Comparison of ENCODE assay signal across 25 cellular contexts in genomic region chr5:30839956-30840355, GRCh38.
"Had no signal": no experiment of that assay in that cellular context is flagged by ENCODE, and none has a peak within 500 bp of the region (broad histone marks: within the 10 kb centered on the region; RNA-seq: fewer than 3 reads in every experiment).

No MANE protein-coding gene starts in this region.

- H3K36me3 Mint-ChIP-seq: activated naive CD4-positive, alpha-beta T cell treated with anti-CD3 and anti-CD28 coated beads, Interleukin-2, amount 50 U/mL, for 72 hours; WTC11 had no signal

- H3K4me1 Mint-ChIP-seq: activated naive CD8-positive, alpha-beta T cell treated with anti-CD3 and anti-CD28 coated beads, Interleukin-2, amount 50 U/mL, for 24 hours; T-helper 17 cell had no signal

- DNase-seq: activated CD4-positive, alpha-beta T cell treated with anti-CD3 and anti-CD28 coated beads for 48 hours; activated CD4-positive, alpha-beta T cell treated with anti-CD3 and anti-CD28 coated beads, Interleukin-2, amount 50 U/mL, for 4 hours; activated CD4-positive, CD25-positive, alpha-beta regulatory T cell treated with anti-CD3 and anti-CD28 coated beads, Interleukin-2, amount 50 U/mL, for 72 hours; activated CD8-positive, alpha-beta memory T cell treated with anti-CD3 and anti-CD28 coated beads, Interleukin-2, amount 50 U/mL, for 48 hours; activated CD8-positive, alpha-beta T cell treated with anti-CD3 and anti-CD28 coated beads, Interleukin-2, amount 10 ng/mL, durations not matched to agents 7 days and 5 days; activated naive CD8-positive, alpha-beta T cell treated with anti-CD3 and anti-CD28 coated beads, Interleukin-2, amount 50 U/mL, for 24 hours; activated T-cell treated with anti-CD3 and anti-CD28 coated beads, Interleukin-2, amount 50 U/mL, for 1 hour; amniotic stem cell; body of pancreas; Karpas-422; NCI-H1105 treated with DMSO at 0.1 percent for 48 hours; NCI-H1436 treated with DMSO at 0.1 percent for 48 hours; NCI-H187; NCI-H2081; NCI-H510A treated with DMSO at 0.1 percent for 48 hours; NCI-H69; Peyer's patch; SHP77 treated with DMSO at 0.1 percent for 48 hours; T-helper 17 cell; T-helper 9 cell had no signal

- H3K9me3 ChIP-seq: ascending aorta, body of pancreas, Peyer's patch had no signal

- H3K4me3 Mint-ChIP-seq: activated CD8-positive, alpha-beta T cell treated with anti-CD3 and anti-CD28 coated beads, Interleukin-2, amount 10 ng/mL, durations not matched to agents 7 days and 5 days; activated naive CD8-positive, alpha-beta T cell treated with anti-CD3 and anti-CD28 coated beads, Interleukin-2, amount 50 U/mL, for 24 hours; T-helper 17 cell; WTC11 had no signal

- ATAC-seq: activated CD8-positive, alpha-beta T cell treated with anti-CD3 and anti-CD28 coated beads, Interleukin-2, amount 10 ng/mL, durations not matched to agents 7 days and 5 days; activated naive CD4-positive, alpha-beta T cell treated with anti-CD3 and anti-CD28 coated beads, Interleukin-2, amount 50 U/mL, for 72 hours; activated naive CD8-positive, alpha-beta T cell treated with anti-CD3 and anti-CD28 coated beads, Interleukin-2, amount 50 U/mL, for 24 hours; body of pancreas; K562; T-helper 17 cell; WTC11 had no signal

- H3K27ac Mint-ChIP-seq: activated CD8-positive, alpha-beta T cell treated with anti-CD3 and anti-CD28 coated beads, Interleukin-2, amount 10 ng/mL, durations not matched to agents 7 days and 5 days; activated naive CD4-positive, alpha-beta T cell treated with anti-CD3 and anti-CD28 coated beads, Interleukin-2, amount 50 U/mL, for 72 hours; activated naive CD8-positive, alpha-beta T cell treated with anti-CD3 and anti-CD28 coated beads, Interleukin-2, amount 50 U/mL, for 24 hours; T-helper 17 cell; WTC11 had no signal

- H3K4me3 ChIP-seq: ascending aorta, body of pancreas, K562, Peyer's patch had no signal

- H3K4me1 ChIP-seq: ascending aorta, body of pancreas, Peyer's patch had no signal

- H3K27me3 ChIP-seq: ascending aorta, body of pancreas, Peyer's patch had no signal

- H3K27ac ChIP-seq: ascending aorta, body of pancreas, Peyer's patch, RWPE1 had no signal

- H3K36me3 ChIP-seq: ascending aorta, Peyer's patch had no signal

- H3K27me3 Mint-ChIP-seq: activated naive CD8-positive, alpha-beta T cell treated with anti-CD3 and anti-CD28 coated beads, Interleukin-2, amount 50 U/mL, for 24 hours; T-helper 17 cell had no signal
